In the genomic region with DNA sequence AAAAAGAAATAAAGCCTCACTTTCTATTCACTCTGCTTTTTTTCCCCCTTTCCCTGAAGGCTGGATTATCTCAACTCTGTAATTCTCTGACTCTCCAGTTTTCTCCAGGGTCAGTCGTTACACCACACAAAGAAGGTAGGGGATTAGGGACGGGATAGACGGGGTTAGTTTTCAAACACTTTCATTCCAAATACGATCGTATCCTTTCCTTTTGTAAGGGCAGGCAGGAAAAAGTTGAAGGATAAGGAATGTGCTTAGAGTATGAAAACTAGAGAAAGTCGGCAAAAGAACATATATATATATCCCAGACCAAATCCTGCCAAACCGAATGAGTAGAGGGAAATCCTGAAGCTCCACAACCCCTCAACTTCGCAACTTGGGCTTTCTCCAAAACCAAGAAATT, we compare ENCODE assay signal across 8 cellular contexts. TPM values are rescaled to one million over a fixed set of nuclear protein-coding genes. Genes with fewer than 3 reads are reported as not detected.
A peak's percentile ranks its signal among the peaks of the same experiment; 100 is the strongest.
DNase-seq lines count a peak whose midpoint lies in the region; ATAC-seq and TF ChIP-seq lines count a peak whose summit lies in the region.

No MANE protein-coding gene starts in this region.

- H3K27me3 ChIP-seq in heart right ventricle = no peaks in the 10 kb centered on the region
- H3K27me3 ChIP-seq in mononuclear cell (ENCODE audit: insufficient read depth, low read length) = no peaks in the 10 kb centered on the region

- H3K27ac ChIP-seq in heart right ventricle (peak overlapping the region; percentile 51 to 91 (median 82)), urinary bladder (ENCODE audit: low read depth) (peak overlapping the region; percentile 69)

- H3K9me3 ChIP-seq in heart right ventricle = no peaks in the 10 kb centered on the region
- no peaks in the 10 kb centered on the region for H3K9me3 ChIP-seq in mononuclear cell (ENCODE audit: low read depth, low read length)

- 0% methylated on average over 8 of the region's 8 CpGs for WGBS in heart right ventricle, 2 donors
- under 1% methylated on average over 8 of the region's 8 CpGs for WGBS in urinary bladder

- H3K4me1 Mint-ChIP-seq in brain = peaks cover 40% of the 10 kb centered on the region

- H3K4me3 ChIP-seq in heart right ventricle = peak overlapping the region in 9 of 10 donors; percentile 23 to 94 (median 84)
- H3K4me3 ChIP-seq in mononuclear cell (ENCODE audit: low read length) = peak overlapping the region; percentile 79
- no peak overlapping the region for H3K4me3 ChIP-seq in urinary bladder (ENCODE audit: low read depth, low read length)

- H3K4me1 ChIP-seq in heart right ventricle (peaks cover 8 to 61% (median 49%) of the 10 kb centered on the region in 9 donors), mononuclear cell (ENCODE audit: insufficient read depth, low read length) (peaks cover 68% of the 10 kb centered on the region), urinary bladder (ENCODE audit: insufficient read depth) (no peaks in the 10 kb centered on the region)

- H3K36me3 Mint-ChIP-seq in brain = peaks cover 22% of the 10 kb centered on the region

- peaks cover 0 to 35% (median 7%) of the 10 kb centered on the region in 9 donors for H3K36me3 ChIP-seq in heart right ventricle
- H3K36me3 ChIP-seq in urinary bladder (ENCODE audit: insufficient read depth) = peaks cover 5% of the 10 kb centered on the region

- no peak for ATAC-seq in heart right ventricle
- no peak for ATAC-seq in HG03342 (IDR thresholded peaks at IDR 0.05; ENCODE audit: unreplicated experiment)

- peak overlapping the region; percentile 88 to 97 (median 92) for H3K27ac Mint-ChIP-seq in brain

- DNase-seq in heart right ventricle = no peak
- no peak for DNase-seq in cardiac septum (ENCODE audit: low spot score)
- no peak for DNase-seq in GM10248 (ENCODE audit: extremely low spot score)
- DNase-seq in NCI-H1048 (lab: John Stamatoyannopoulos, UW) = no peak

- no peak for TF ChIP-seq CTCF in heart right ventricle (IDR thresholded peaks at IDR 0.05)
- TF ChIP-seq CTCF in brain (conservative IDR thresholded peaks at IDR 0.05) = no peak
- TF ChIP-seq CTCF in GM10248 (IDR thresholded peaks at IDR 0.05; ENCODE audit: control extremely low read depth, extremely low read depth, low read depth, missing control alignments) = no peak

- POLR2A ChIA-PET in GM10248 (lab: Yijun Ruan, JAX) = interaction anchor here (0.6 to 4.0 kb wide), 9 partner anchors 10 to 377 kb away, joined by 3 to 49 read pairs (median 4); a partner anchor contains a TSS

- CTCF ChIA-PET in GM10248 (lab: Yijun Ruan, JAX) = interaction anchor here (0.7 to 14.7 kb wide), 19 partner anchors 9 to 402 kb away, joined by 3 to 243 read pairs (median 4); a partner anchor contains a TSS

- intact Hi-C loops in heart right ventricle (cut with DNase I) (loop anchor here in 8 of 10 donors (1.0 to 10.0 kb wide), 9 partner anchors 29 to 507 kb away; a partner anchor contains a TSS), cardiac septum (cut with DNase I) (loop anchor here (2.0 to 10.0 kb wide), 2 partner anchors 31 to 337 kb away; a partner anchor contains a TSS)

- peaks cover 0 to 3% (median 0%) of the 10 kb centered on the region in 5 experiments for H3K9me3 Mint-ChIP-seq in brain

- H3K4me3 Mint-ChIP-seq in brain = peak overlapping the region; percentile 95 to 99 (median 97)

- peaks cover 16% of the 10 kb centered on the region for H3K27me3 Mint-ChIP-seq in brain

RNA-seq across cellular contexts. Expression of a gene that starts 0.6 kb away (rescaled TPM):
- total RNA-seq in heart right ventricle (10 to 100 TPM; 28.8 to 47.5 (median 31.9) TPM), cardiac septum (36.2 TPM), mononuclear cell (62.1 TPM), urinary bladder (85.1 TPM)
- polyA plus RNA-seq in heart right ventricle (10 to 100 TPM; 20.9 to 57.3 TPM), brain (ENCODE audit: insufficient read depth, low read depth, low replicate concordance) (132 TPM), urinary bladder (116 TPM)

RNA-seq across cellular contexts. Expression of a gene that starts 9.4 kb away (rescaled TPM):
- total RNA-seq in heart right ventricle (1 to 10 TPM; 3.6 to 5.8 (median 4.9) TPM), cardiac septum (6.0 TPM), mononuclear cell (8.6 TPM), urinary bladder (4.6 TPM)
- polyA plus RNA-seq in heart right ventricle (1 to 10 TPM; 2.1 to 3.4 TPM), brain (ENCODE audit: insufficient read depth, low read depth, low replicate concordance) (4.0 TPM), urinary bladder (4.9 TPM)

RNA-seq across cellular contexts. Expression of a gene that starts 11.1 kb away (rescaled TPM):
- 1,000 to 10,000 TPM; 1,835 to 2,619 (median 2,004) TPM for total RNA-seq in heart right ventricle
- 1,000 to 10,000 TPM in 1 of 2 donors, 100 to 1,000 TPM in 1; 475 to 5,263 TPM for polyA plus RNA-seq in heart right ventricle
- 1,517 TPM for total RNA-seq in cardiac septum
- polyA plus RNA-seq in brain (ENCODE audit: insufficient read depth, low read depth, low replicate concordance) = 3,587 TPM
- total RNA-seq in mononuclear cell = 5,493 TPM
- 2,071 TPM for total RNA-seq in urinary bladder
- polyA plus RNA-seq in urinary bladder = 5,547 TPM

RNA-seq across cellular contexts. Expression of a gene that starts 23.1 kb away (rescaled TPM):
- total RNA-seq in heart right ventricle (10 to 100 TPM; 64.3 to 91.9 (median 71.5) TPM), cardiac septum (61.6 TPM), mononuclear cell (103 TPM), urinary bladder (64.6 TPM)
- polyA plus RNA-seq in heart right ventricle (100 to 1,000 TPM in 1 of 2 donors, 10 to 100 TPM in 1; 79.4 to 148 TPM), brain (ENCODE audit: insufficient read depth, low read depth, low replicate concordance) (169 TPM), urinary bladder (121 TPM)

RNA-seq across cellular contexts. Expression of a gene that starts 24.9 kb away (rescaled TPM):
- total RNA-seq in heart right ventricle (10 to 100 TPM; 39.8 to 61.9 (median 49.9) TPM), cardiac septum (37.6 TPM), mononuclear cell (2.1 TPM), urinary bladder (65.3 TPM)
- polyA plus RNA-seq in heart right ventricle (10 to 100 TPM; 31.9 to 64.0 TPM), brain (ENCODE audit: insufficient read depth, low read depth, low replicate concordance) (271 TPM), urinary bladder (32.4 TPM)
